ENCODE assay signal across 18 cellular contexts in genomic region chr11:103633037-103633788, GRCh38.
DNase-seq lines count a peak whose midpoint lies in the region; ATAC-seq and TF ChIP-seq lines count a peak whose summit lies in the region.
"Had no signal": no experiment of that assay in that cellular context is flagged by ENCODE, and none has a peak within 500 bp of the region (broad histone marks: within the 10 kb centered on the region; RNA-seq: fewer than 3 reads in every experiment).

No MANE protein-coding gene starts in this region.

- H4K91ac ChIP-seq in H9 (ENCODE audit: insufficient read length, low read depth, low read length): no peak overlapping the region

- H2AFZ ChIP-seq in H9 (ENCODE audit: low read length): no peak overlapping the region

- no peak overlapping the region for H2AK5ac ChIP-seq in H9 (ENCODE audit: insufficient read length, low read length)

- in situ Hi-C loops in astrocyte of the cerebellum (cut with HindIII; ENCODE audit: low sequenced_read_pairs): no loop called here

- peaks cover 0 to 14% (median 14%) of the 10 kb centered on the region in 3 experiments; a peak in 5 of 7 replicates for H3K36me3 Mint-ChIP-seq in H9 (ENCODE audit: insufficient read depth in 1 of 3, low read depth in 3 of 3)
- H3K36me3 Mint-ChIP-seq: activated naive CD4-positive, alpha-beta T cell treated with anti-CD3 and anti-CD28 coated beads, Interleukin-2, amount 50 U/mL, for 24 hours had no signal

- H3K4me1 ChIP-seq in A673 (ENCODE audit: insufficient read depth, low read length, poor library complexity, severe bottlenecking) (peaks cover 13% of the 10 kb centered on the region), H9 (ENCODE audit: insufficient read depth, low read length) (no peaks in the 10 kb centered on the region; the same call in 1 of the 2 replicates), iPS-18a (ENCODE audit: control insufficient read depth, low read depth, low read length) (peaks cover 20% of the 10 kb centered on the region), aorta (ENCODE audit: control insufficient read depth in 1 of 2, insufficient read depth in 2 of 2, low read length in 2 of 2) (no peaks in the 10 kb centered on the region)
- H3K4me1 ChIP-seq: BLaER1 treated with 17β-estradiol and CSF1 and Interleukin-3, amounts not matched to agents 10 nM and 100 nM; vagina had no signal

- no peak overlapping the region for H2BK120ac ChIP-seq in H9 (ENCODE audit: low read depth, low read length, poor library complexity, severe bottlenecking)

- no peak overlapping the region for H3K4me3 ChIP-seq in A673 (ENCODE audit: low read depth, low read length, poor library complexity, severe bottlenecking)
- H3K4me3 ChIP-seq in astrocyte of the cerebellum (ENCODE audit: low read depth, low read length): no peak overlapping the region
- no peak overlapping the region for H3K4me3 ChIP-seq in iPS-18a (ENCODE audit: low read length)
- no peak overlapping the region for H3K4me3 ChIP-seq in aorta (ENCODE audit: low read length in 2 of 2)
- H3K4me3 ChIP-seq: BLaER1 treated with 17β-estradiol and CSF1 and Interleukin-3, amounts not matched to agents 10 nM and 100 nM; vagina had no signal

- peak overlapping the region in 2 of 3 experiments; percentile 66 to 94; a peak in 4 of 7 replicates for H3K27ac Mint-ChIP-seq in H9
- H3K27ac Mint-ChIP-seq: activated naive CD4-positive, alpha-beta T cell treated with anti-CD3 and anti-CD28 coated beads, Interleukin-2, amount 50 U/mL, for 24 hours had no signal

- peak overlapping the region in 1 of 2 experiments; percentile 45; a peak in 1 of 5 replicates for H3K4me3 Mint-ChIP-seq in H9
- H3K4me3 Mint-ChIP-seq: activated naive CD4-positive, alpha-beta T cell treated with anti-CD3 and anti-CD28 coated beads, Interleukin-2, amount 50 U/mL, for 24 hours had no signal

- H3K23me2 ChIP-seq in H9 (ENCODE audit: insufficient read length, low read depth, low read length, poor library complexity, severe bottlenecking): no peaks in the 10 kb centered on the region

- H4K8ac ChIP-seq in H9 (replicated peaks; ENCODE audit: insufficient read length, low read depth, low read length): no peak overlapping the region

- H3K23ac ChIP-seq in H9 (ENCODE audit: insufficient read length, low read depth, low read length): no peak overlapping the region

- H2BK20ac ChIP-seq in H9 (ENCODE audit: low read depth, low read length, poor library complexity, severe bottlenecking): no peak overlapping the region

- POLR2A ChIA-PET in A673 (lab: Charles Lee; ENCODE audit: low non-redundant PET): interaction anchor here (0.6 kb wide), 2 partner anchors 30 to 484 kb away, joined by 3 to 4 read pairs; no protein-coding TSS in a partner anchor

- no peak overlapping the region for H3T11ph ChIP-seq in H9 (ENCODE audit: low read length)

- no peak overlapping the region for H3K27ac ChIP-seq in A673 (ENCODE audit: low read depth, low read length, poor library complexity, severe bottlenecking)
- H3K27ac ChIP-seq in H9 (ENCODE audit: insufficient read length, low read depth, low read length): peak overlapping the region; percentile 89
- peak overlapping the region; percentile 39 for H3K27ac ChIP-seq in iPS-18a (ENCODE audit: low read length)
- H3K27ac ChIP-seq in aorta (ENCODE audit: low read depth in 1 of 2, low read length in 2 of 2): no peak overlapping the region
- H3K27ac ChIP-seq: BLaER1 treated with 17β-estradiol and CSF1 and Interleukin-3, amounts not matched to agents 10 nM and 100 nM; HL-60; RWPE1; vagina had no signal

- DNase-seq in A673 (ENCODE audit: low spot score) (peak; percentile 92), H9 (no peak), astrocyte of the cerebellum (ENCODE audit: low read depth) (peak; percentile 60), NCI-H2227 (lab: John Stamatoyannopoulos, UW; ENCODE audit: unreplicated experiment) (no peak), NAMALWA (ENCODE audit: low spot score) (no peak), NCI-H524 (lab: John Stamatoyannopoulos, UW) (no peak), aorta (no peak)
- DNase-seq: glutamatergic neuron; midbrain; NCI-H510A; stimulated activated CD4-positive, alpha-beta T cell treated with anti-CD3 and anti-CD28 coated beads, Interleukin-4, amount 100 ng/mL, for 24 hours; stimulated activated naive CD4-positive, alpha-beta T cell had no signal

- TF ChIP-seq CTCF in A673 (conservative IDR thresholded peaks at IDR 0.05; ENCODE audit: low read depth, low read length) (no peak), H9 (conservative IDR thresholded peaks at IDR 0.05) (no peak), astrocyte of the cerebellum (IDR thresholded peaks at IDR 0.05; ENCODE audit: low read depth, low read length, missing control alignments) (no peak)

- peaks cover 23 to 29% of the 10 kb centered on the region in 2 experiments for H3K4me1 Mint-ChIP-seq in H9
- H3K4me1 Mint-ChIP-seq: activated naive CD4-positive, alpha-beta T cell treated with anti-CD3 and anti-CD28 coated beads, Interleukin-2, amount 50 U/mL, for 24 hours had no signal

- H4K5ac ChIP-seq in H9 (ENCODE audit: insufficient read length, low read depth, low read length): no peak overlapping the region

- intact Hi-C loops in A673 (cut with micrococcal nuclease; ENCODE audit: unreplicated experiment) (no loop called here), aorta (cut with DNase I) (no loop called here)

- H3K4ac ChIP-seq in H9 (ENCODE audit: low read depth, low read length): no peak overlapping the region

- H2BK5ac ChIP-seq in H9 (ENCODE audit: insufficient read length, low read length): no peak overlapping the region

- H2BK15ac ChIP-seq in H9 (ENCODE audit: low read depth, low read length): no peak overlapping the region

- H3K36me3 ChIP-seq in A673 (ENCODE audit: insufficient read depth, low read length, poor library complexity, severe bottlenecking): no peaks in the 10 kb centered on the region
- no peaks in the 10 kb centered on the region for H3K36me3 ChIP-seq in iPS-18a (ENCODE audit: control insufficient read depth, low read depth, low read length)
- H3K36me3 ChIP-seq in aorta (ENCODE audit: control insufficient read depth in 1 of 2, insufficient read depth in 2 of 2, low read length in 1 of 2): no peaks in the 10 kb centered on the region
- H3K36me3 ChIP-seq: BLaER1 treated with 17β-estradiol and CSF1 and Interleukin-3, amounts not matched to agents 10 nM and 100 nM; vagina had no signal

- H3K4me2 ChIP-seq in H9 (ENCODE audit: insufficient read depth, insufficient read length, low read length): no peak overlapping the region
- H3K4me2 ChIP-seq: BLaER1 treated with 17β-estradiol and CSF1 and Interleukin-3, amounts not matched to agents 10 nM and 100 nM had no signal

- H3K27me3 ChIP-seq in A673 (replicated peaks; ENCODE audit: insufficient read depth, low read depth, low read length, poor library complexity) (peaks cover 10% of the 10 kb centered on the region), H9 (ENCODE audit: insufficient read depth, low read length) (no peaks in the 10 kb centered on the region), iPS-18a (ENCODE audit: control insufficient read depth, insufficient read depth, low read length) (no peaks in the 10 kb centered on the region), aorta (ENCODE audit: control insufficient read depth in 1 of 2, insufficient read depth in 2 of 2, low read length in 1 of 2) (no peaks in the 10 kb centered on the region)
- H3K27me3 ChIP-seq: BLaER1 treated with 17β-estradiol and CSF1 and Interleukin-3, amounts not matched to agents 10 nM and 100 nM; vagina had no signal

- ATAC-seq in aorta (ENCODE audit: low FRiP score): no peak

- H3K79me2 ChIP-seq in H9 (ENCODE audit: insufficient read depth, low read length): no peaks in the 10 kb centered on the region

- CTCF ChIA-PET in A673 (lab: Charles Lee): no interaction called here

- peaks cover 13 to 16% of the 10 kb centered on the region in 2 experiments for H3K9me3 Mint-ChIP-seq in H9
- H3K9me3 Mint-ChIP-seq: activated naive CD4-positive, alpha-beta T cell treated with anti-CD3 and anti-CD28 coated beads, Interleukin-2, amount 50 U/mL, for 24 hours had no signal

- H3K56ac ChIP-seq in H9 (ENCODE audit: insufficient read length, low read depth, low read length): no peak overlapping the region

- no peak overlapping the region for H3K9ac ChIP-seq in H9 (ENCODE audit: extremely low read depth, insufficient read length, low read length)
- H3K9ac ChIP-seq in iPS-18a (ENCODE audit: low read length): no peak overlapping the region
- H3K9ac ChIP-seq: BLaER1 treated with 17β-estradiol and CSF1 and Interleukin-3, amounts not matched to agents 10 nM and 100 nM had no signal

- H3K27me3 Mint-ChIP-seq in H9 (ENCODE audit: low read depth): no peaks in the 10 kb centered on the region
- H3K27me3 Mint-ChIP-seq: activated naive CD4-positive, alpha-beta T cell treated with anti-CD3 and anti-CD28 coated beads, Interleukin-2, amount 50 U/mL, for 24 hours had no signal

- no peak overlapping the region for H3K18ac ChIP-seq in H9 (ENCODE audit: insufficient read length, low read depth, low read length)

- no peak overlapping the region for H3K14ac ChIP-seq in H9 (ENCODE audit: insufficient read depth, low read length)

- no peak overlapping the region for H2BK12ac ChIP-seq in H9 (ENCODE audit: insufficient read length, low read depth, low read length)

- no peaks in the 10 kb centered on the region for H3K9me3 ChIP-seq in A673 (ENCODE audit: low read depth, low read length, poor library complexity, severe bottlenecking)
- no peaks in the 10 kb centered on the region for H3K9me3 ChIP-seq in H9 (ENCODE audit: control insufficient read depth, low read depth, low read length)
- H3K9me3 ChIP-seq in iPS-18a (ENCODE audit: control insufficient read depth, low read depth, low read length): peaks cover 2% of the 10 kb centered on the region
- H3K9me3 ChIP-seq in aorta (ENCODE audit: control insufficient read depth, low read length): no peaks in the 10 kb centered on the region
- H3K9me3 ChIP-seq: BLaER1 treated with 17β-estradiol and CSF1 and Interleukin-3, amounts not matched to agents 10 nM and 100 nM; vagina had no signal

- H4K20me1 ChIP-seq in H9 (ENCODE audit: control insufficient read depth, insufficient read depth, insufficient read length): no peaks in the 10 kb centered on the region
- H4K20me1 ChIP-seq: BLaER1 treated with 17β-estradiol and CSF1 and Interleukin-3, amounts not matched to agents 10 nM and 100 nM had no signal

- no peaks in the 10 kb centered on the region for H3K79me1 ChIP-seq in H9 (ENCODE audit: insufficient read depth, low read depth, low read length, poor library complexity, severe bottlenecking)

- WGBS in H9 (ENCODE audit: extremely low coverage, insufficient read length, low lambda C conversion rate): no CpG with 5 or more reads among the region's 1 CpG
- WGBS in aorta, 2 donors: 99 to 100% methylated on average over 1 of the region's 1 CpG

- BruUV-seq in A673 (replicated peaks; lab: Mats Ljungman, UMichigan): no TSS peak

Comparison
In these comparisons a context has a peak if more than half of its experiments do, and no peak if none do; other contexts are left out.
1. DNase-seq: peak in A673 (single experiment) and astrocyte of the cerebellum (single experiment); none in H9 (single experiment), NCI-H2227 (single experiment), NAMALWA (single experiment), NCI-H524 (0 of 2) and aorta (0 of 2).
2. H3K27ac ChIP-seq: peak in H9 (single experiment) and iPS-18a (single experiment); none in A673 (single experiment) and aorta (0 of 2).